In the genomic region with DNA sequence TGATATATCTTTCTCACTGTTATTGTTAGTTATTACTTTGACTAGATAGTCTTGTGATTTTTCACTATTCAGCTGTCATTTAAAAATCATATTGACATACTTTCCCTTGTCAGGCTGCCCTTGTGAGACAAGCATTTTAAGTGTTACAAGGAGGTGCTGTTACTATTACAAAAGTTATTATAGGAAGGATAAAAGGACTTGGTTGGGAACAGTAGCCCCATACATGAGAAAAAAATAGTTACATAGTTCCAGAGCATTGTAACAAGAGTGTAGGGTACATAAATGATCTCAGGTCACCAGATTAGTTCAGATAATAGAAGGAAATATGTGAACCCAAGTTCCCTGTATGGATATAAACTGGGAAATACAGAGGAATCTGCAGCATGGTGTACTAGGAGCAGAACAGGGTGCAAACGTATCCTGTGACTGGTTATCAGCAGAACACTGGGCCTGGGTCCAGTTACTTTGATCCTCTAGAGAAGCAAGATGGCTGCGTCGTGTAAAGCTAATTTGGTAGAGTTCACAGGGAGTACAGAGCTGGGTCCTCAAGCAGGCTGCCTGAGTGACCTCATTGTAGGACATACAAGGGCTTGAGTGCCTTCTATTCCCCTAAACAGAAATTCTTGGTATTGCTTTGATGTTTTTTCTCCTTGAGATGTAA, we compare ENCODE assay signal across 16 cellular contexts. TPM values are rescaled to one million over a fixed set of nuclear protein-coding genes. Genes with fewer than 3 reads are reported as not detected.
A peak's percentile ranks its signal among the peaks of the same experiment; 100 is the strongest.
DNase-seq lines count a peak whose midpoint lies in the region; ATAC-seq and TF ChIP-seq lines count a peak whose summit lies in the region.
"Had no signal": no experiment of that assay in that cellular context is flagged by ENCODE, and none has a peak within 500 bp of the region (broad histone marks: within the 10 kb centered on the region; RNA-seq: fewer than 3 reads in every experiment).

No MANE protein-coding gene starts in this region.

- no peaks in the 10 kb centered on the region for H3K27me3 ChIP-seq in right atrium auricular region
- no peaks in the 10 kb centered on the region for H3K27me3 ChIP-seq in cardiac muscle cell
- no peaks in the 10 kb centered on the region for H3K27me3 ChIP-seq in adrenal gland

- H3K4me1 ChIP-seq in right atrium auricular region: peaks cover 0 to 8% of the 10 kb centered on the region in 2 donors
- H3K4me1 ChIP-seq in cardiac muscle cell (ENCODE audit: low read depth): peaks cover 26% of the 10 kb centered on the region
- H3K4me1 ChIP-seq in adrenal gland (replicated peaks in 1 of 2): no peaks in the 10 kb centered on the region
- H3K4me1 ChIP-seq: A549, Caco-2, HAP-1 had no signal

- 75 to 83% (median 81%) methylated on average over 3 of the region's 3 CpGs for WGBS in adrenal gland, 4 donors

- DNase-seq in Right ventricle myocardium inferior (ENCODE audit: missing footprints) (no peak), right atrium auricular region (ENCODE audit: low spot score) (no peak), cardiac muscle cell (ENCODE audit: low read depth in 1 of 2, low spot score in 1 of 2) (peak in 1 of 2 donors; percentile 73), left ventricle myocardium superior (peak; percentile 44), sciatic nerve (ENCODE audit: low spot score) (no peak), adrenal gland (no peak), NCI-H1417 treated with DMSO at 0.1 percent for 48 hours (lab: John Stamatoyannopoulos, UW) (no peak), NCI-H524 (lab: John Stamatoyannopoulos, UW) (no peak)
- DNase-seq: AML-193; Caco-2; CD4-positive, alpha-beta T cell had no signal

- H3K4me3 ChIP-seq in right atrium auricular region (no peak overlapping the region), cardiac muscle cell (no peak overlapping the region), adrenal gland (no peak overlapping the region)
- H3K4me3 ChIP-seq: A549, GM23248, HAP-1 had no signal

- H3K27ac ChIP-seq in right atrium auricular region (no peak overlapping the region), cardiac muscle cell (peak overlapping the region; percentile 15), adrenal gland (no peak overlapping the region)
- H3K27ac ChIP-seq: 22Rv1, A549, C4-2B, GM23248 had no signal

- TF ChIP-seq POLR2A in adrenal gland (IDR thresholded peaks at IDR 0.05): no peak

- TF ChIP-seq CTCF in right atrium auricular region (IDR thresholded peaks at IDR 0.05) (no peak), cardiac muscle cell (IDR thresholded peaks at IDR 0.05; ENCODE audit: low read depth, low read length) (no peak), adrenal gland (IDR thresholded peaks at IDR 0.05) (no peak)

- H3K36me3 ChIP-seq in right atrium auricular region: no peaks in the 10 kb centered on the region
- H3K36me3 ChIP-seq in cardiac muscle cell: no peaks in the 10 kb centered on the region
- H3K36me3 ChIP-seq in adrenal gland (replicated peaks in 1 of 2): no peaks in the 10 kb centered on the region
- H3K36me3 ChIP-seq: HAP-1 had no signal

- H3K9me3 ChIP-seq in right atrium auricular region (no peaks in the 10 kb centered on the region), cardiac muscle cell (ENCODE audit: low read depth) (no peaks in the 10 kb centered on the region), adrenal gland (replicated peaks in 1 of 3) (no peaks in the 10 kb centered on the region)
- H3K9me3 ChIP-seq: A549, Caco-2, HAP-1 had no signal

- intact Hi-C loops in Right ventricle myocardium inferior (cut with DNase I): no loop called here
- intact Hi-C loops in left ventricle myocardium superior (cut with micrococcal nuclease): no loop called here
- intact Hi-C loops in sciatic nerve (cut with DNase I): no loop called here
- intact Hi-C loops in adrenal gland (cut with DNase I): no loop called here

- ATAC-seq in Right ventricle myocardium inferior (peak; percentile 94), left ventricle myocardium superior (peak; percentile 99), sciatic nerve (peak; percentile 28)
- ATAC-seq: A549 had no signal

RNA-seq across cellular contexts. Expression of a gene that starts 38.5 kb away (rescaled TPM):
- 91.6 TPM for total RNA-seq in Right ventricle myocardium inferior
- 10 to 100 TPM; 85.7 to 98.7 TPM for total RNA-seq in right atrium auricular region
- total RNA-seq in cardiac muscle cell: 107 and 136 TPM in 2 replicates
- 169 and 201 TPM in 2 replicates for polyA plus RNA-seq in cardiac muscle cell
- total RNA-seq in left ventricle myocardium superior: 92.0 TPM
- total RNA-seq in sciatic nerve: 58.4 TPM
- 100 to 1,000 TPM in 5 of 8 donors, 10 to 100 TPM in 3; 94.2 to 166 (median 115) TPM for total RNA-seq in adrenal gland
- 100 to 1,000 TPM; 129 to 141 (median 139) TPM for polyA plus RNA-seq in adrenal gland

Comparison
In these comparisons a context has a peak if more than half of its experiments do, and no peak if none do; other contexts are left out.
1. ATAC-seq: peak in every context shown above with its lines; median percentile 99 in left ventricle myocardium superior; 94 in Right ventricle myocardium inferior; 28 in sciatic nerve.